Comparison of ENCODE assay signal across 28 cellular contexts in genomic region chr10:22640351-22640750, GRCh38.
DNase-seq lines count a peak whose midpoint lies in the region; ATAC-seq, FAIRE-seq and TF ChIP-seq lines count a peak whose summit lies in the region.
"Had no signal": no experiment of that assay in that cellular context is flagged by ENCODE, and none has a peak within 500 bp of the region (broad histone marks: within the 10 kb centered on the region; RNA-seq: fewer than 3 reads in every experiment).

No MANE protein-coding gene starts in this region.

- peak overlapping the region; percentile 76 for H3K27ac Mint-ChIP-seq in activated naive CD4-positive, alpha-beta T cell treated with anti-CD3 and anti-CD28 coated beads, Interleukin-2, amount 10 ng/mL, durations not matched to agents 7 days and 5 days
- H3K27ac Mint-ChIP-seq in T-cell: peak overlapping the region; percentile 28 to 75
- H3K27ac Mint-ChIP-seq: activated naive CD4-positive, alpha-beta T cell treated with anti-CD3 and anti-CD28 coated beads, Interleukin-2, amount 50 U/mL, for 72 hours; activated T-helper 17 cell treated with anti-CD3 and anti-CD28 coated beads, Interleukin-2, amount 50 U/mL, for 72 hours had no signal

- CTCF ChIA-PET in activated naive CD4-positive, alpha-beta T cell treated with anti-CD3 and anti-CD28 coated beads, Interleukin-2, amount 10 ng/mL, durations not matched to agents 7 days and 5 days (lab: Charles Lee): no interaction called here
- CTCF ChIA-PET in T-cell (lab: Charles Lee): interaction anchor here (0.6 to 0.8 kb wide), 6 partner anchors 9 to 797 kb away, joined by 3 to 12 read pairs (median 6); no protein-coding TSS in a partner anchor

- H3K9ac ChIP-seq in kidney (ENCODE audit: low read length in 2 of 2): no peak overlapping the region
- H3K9ac ChIP-seq: SK-N-SH had no signal

- peaks cover 58% of the 10 kb centered on the region for H3K4me1 Mint-ChIP-seq in activated naive CD4-positive, alpha-beta T cell treated with anti-CD3 and anti-CD28 coated beads, Interleukin-2, amount 10 ng/mL, durations not matched to agents 7 days and 5 days
- peaks cover 83 to 92% (median 89%) of the 10 kb centered on the region in 3 donors for H3K4me1 Mint-ChIP-seq in T-cell

- intact Hi-C loops in kidney (cut with DNase I): no loop called here

- no peaks in the 10 kb centered on the region for H3K36me3 ChIP-seq in kidney (ENCODE audit: control insufficient read depth in 1 of 2, insufficient read depth in 2 of 2, low read length in 2 of 2)
- H3K36me3 ChIP-seq: HAP-1, neutrophil, prostate gland, sigmoid colon, vagina had no signal

- H3K4me3 Mint-ChIP-seq in activated naive CD4-positive, alpha-beta T cell treated with anti-CD3 and anti-CD28 coated beads, Interleukin-2, amount 10 ng/mL, durations not matched to agents 7 days and 5 days: no peak overlapping the region
- no peak overlapping the region for H3K4me3 Mint-ChIP-seq in T-cell
- H3K4me3 Mint-ChIP-seq: activated CD8-positive, alpha-beta T cell treated with anti-CD3 and anti-CD28 coated beads for 36 hours; activated T-helper 17 cell treated with anti-CD3 and anti-CD28 coated beads, Interleukin-2, amount 50 U/mL, for 72 hours; central memory CD8-positive, alpha-beta T cell had no signal

- H3K4me3 ChIP-seq in kidney (ENCODE audit: low read length in 2 of 2): no peak overlapping the region
- H3K4me3 ChIP-seq: A549, HAP-1, lung, prostate gland, sigmoid colon, vagina had no signal

- POLR2A ChIA-PET in T-cell (lab: Charles Lee): interaction anchor here (0.5 to 1.9 kb wide), 4 partner anchors 9 to 1091 kb away, joined by 6 to 17 read pairs (median 11); no protein-coding TSS in a partner anchor

- H3K27ac ChIP-seq in kidney (ENCODE audit: low read depth in 2 of 2, low read length in 2 of 2) (no peak overlapping the region), substantia nigra (ENCODE audit: low read depth, low read length, poor library complexity, severe bottlenecking) (peak overlapping the region; percentile 60)
- H3K27ac ChIP-seq: A549, epithelial cell of prostate, neutrophil, prostate gland, sigmoid colon, vagina had no signal

- no peak for DNase-seq in activated naive CD4-positive, alpha-beta T cell treated with anti-CD3 and anti-CD28 coated beads, Interleukin-2, amount 10 ng/mL, durations not matched to agents 7 days and 5 days
- DNase-seq in activated naive CD4-positive, alpha-beta T cell treated with Interleukin-2 at 50 U/mL for 16 hours: no peak
- DNase-seq in T-cell (no peak), kidney (peak; percentile 22), substantia nigra (lab: John Stamatoyannopoulos, UW) (no peak), ureter (ENCODE audit: low spot score) (no peak), NCI-H510A treated with DMSO at 0.1 percent for 48 hours (lab: John Stamatoyannopoulos, UW) (no peak), COLO829 (ENCODE audit: low spot score) (no peak)
- DNase-seq: activated CD4-positive, CD25-positive, alpha-beta regulatory T cell treated with anti-CD3 and anti-CD28 coated beads, Interleukin-2, amount 50 U/mL, for 72 hours; activated CD8-positive, alpha-beta T cell treated with anti-CD3 and anti-CD28 coated beads for 36 hours; Caco-2; KBM-7; NCI-H1436 treated with DMSO at 0.1 percent for 48 hours; sigmoid colon; SK-N-SH; stimulated activated CD4-positive, alpha-beta T cell treated with anti-CD3 and anti-CD28 coated beads, Interleukin-4, amount 100 ng/mL, for 4 hours; stimulated activated naive CD4-positive, alpha-beta T cell; T-helper 2 cell had no signal

- peaks cover 2% of the 10 kb centered on the region for H3K9me3 Mint-ChIP-seq in activated naive CD4-positive, alpha-beta T cell treated with anti-CD3 and anti-CD28 coated beads, Interleukin-2, amount 10 ng/mL, durations not matched to agents 7 days and 5 days
- peaks cover 0 to 11% (median 6%) of the 10 kb centered on the region in 3 donors for H3K9me3 Mint-ChIP-seq in T-cell
- H3K9me3 Mint-ChIP-seq: activated T-helper 17 cell treated with anti-CD3 and anti-CD28 coated beads, Interleukin-2, amount 50 U/mL, for 72 hours; central memory CD8-positive, alpha-beta T cell had no signal

- no peaks in the 10 kb centered on the region for H3K9me3 ChIP-seq in kidney (ENCODE audit: control insufficient read depth in 1 of 2, low read length in 2 of 2)
- H3K9me3 ChIP-seq: A549, Caco-2, HAP-1, neutrophil, prostate gland, sigmoid colon, SK-N-SH, vagina had no signal

- ATAC-seq in T-cell (replicated peaks in 1 of 4): no peak
- ATAC-seq: A549; activated CD8-positive, alpha-beta T cell treated with anti-CD3 and anti-CD28 coated beads for 36 hours; activated naive CD4-positive, alpha-beta T cell treated with anti-CD3 and anti-CD28 coated beads, Interleukin-2, amount 50 U/mL, for 72 hours; activated T-helper 17 cell treated with anti-CD3 and anti-CD28 coated beads, Interleukin-2, amount 50 U/mL, for 72 hours had no signal

- TF ChIP-seq CTCF in kidney (IDR thresholded peaks at IDR 0.05; ENCODE audit: borderline replicate concordance, extremely low read depth, insufficient read depth): no peak

- H3K27me3 Mint-ChIP-seq in activated naive CD4-positive, alpha-beta T cell treated with anti-CD3 and anti-CD28 coated beads, Interleukin-2, amount 10 ng/mL, durations not matched to agents 7 days and 5 days: no peaks in the 10 kb centered on the region
- no peaks in the 10 kb centered on the region for H3K27me3 Mint-ChIP-seq in T-cell
- H3K27me3 Mint-ChIP-seq: activated CD8-positive, alpha-beta T cell treated with anti-CD3 and anti-CD28 coated beads for 36 hours; activated T-helper 17 cell treated with anti-CD3 and anti-CD28 coated beads, Interleukin-2, amount 50 U/mL, for 72 hours; central memory CD8-positive, alpha-beta T cell had no signal

- H3K36me3 Mint-ChIP-seq in activated naive CD4-positive, alpha-beta T cell treated with anti-CD3 and anti-CD28 coated beads, Interleukin-2, amount 10 ng/mL, durations not matched to agents 7 days and 5 days: peaks cover 55% of the 10 kb centered on the region
- peaks cover 42% of the 10 kb centered on the region for H3K36me3 Mint-ChIP-seq in T-cell

- H3K4me1 ChIP-seq in kidney (ENCODE audit: control insufficient read depth in 1 of 2, insufficient read depth in 1 of 2, low read depth in 1 of 2, low read length in 2 of 2): no peaks in the 10 kb centered on the region
- H3K4me1 ChIP-seq: A549, Caco-2, HAP-1, prostate gland, sigmoid colon, vagina had no signal

- no peak for FAIRE-seq in kidney (lab: Jason Lieb, UNC)
- FAIRE-seq: A549 had no signal
